In the genomic region with DNA sequence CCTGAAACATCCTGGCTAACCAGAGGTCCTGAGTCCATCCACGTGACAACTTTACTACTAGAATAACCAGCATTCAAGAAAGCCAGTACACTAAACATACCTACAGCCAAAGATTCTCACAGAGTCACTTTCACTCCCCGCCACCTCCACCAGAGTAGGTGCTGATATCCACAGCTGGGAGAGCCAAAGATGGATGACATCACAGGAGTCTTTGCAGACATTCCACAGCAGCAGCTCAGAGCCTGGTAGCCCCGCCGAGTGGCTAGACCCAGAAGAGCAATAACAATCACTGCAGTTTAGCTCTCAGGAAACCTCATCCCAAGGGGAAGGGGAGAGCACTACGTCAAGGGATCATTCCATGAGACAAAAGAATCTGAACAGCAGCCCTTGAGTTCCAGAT, we compare ENCODE assay signal across 1 cellular context.
TF ChIP-seq lines count a peak whose summit lies in the region.

No MANE protein-coding gene starts in this region.

TF ChIP-seq in GM12878, 131 proteins besides CTCF, POLR2A, EP300 and RAD21:
- TF ChIP-seq, protein P1, sequence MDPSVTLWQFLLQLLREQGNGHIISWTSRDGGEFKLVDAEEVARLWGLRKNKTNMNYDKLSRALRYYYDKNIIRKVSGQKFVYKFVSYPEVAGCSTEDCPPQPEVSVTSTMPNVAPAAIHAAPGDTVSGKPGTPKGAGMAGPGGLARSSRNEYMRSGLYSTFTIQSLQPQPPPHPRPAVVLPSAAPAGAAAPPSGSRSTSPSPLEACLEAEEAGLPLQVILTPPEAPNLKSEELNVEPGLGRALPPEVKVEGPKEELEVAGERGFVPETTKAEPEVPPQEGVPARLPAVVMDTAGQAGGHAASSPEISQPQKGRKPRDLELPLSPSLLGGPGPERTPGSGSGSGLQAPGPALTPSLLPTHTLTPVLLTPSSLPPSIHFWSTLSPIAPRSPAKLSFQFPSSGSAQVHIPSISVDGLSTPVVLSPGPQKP (IDR thresholded peaks at IDR 0.05; ENCODE audit: low read depth, low read length), result no peak
- TF ChIP-seq RFX5 (IDR thresholded peaks at IDR 0.05; ENCODE audit: low read depth, low read length) (no peak), ZBED1 (IDR thresholded peaks at IDR 0.05; ENCODE audit: borderline replicate concordance) (no peak), RCOR1 (conservative IDR thresholded peaks at IDR 0.05; ENCODE audit: low read depth, low read length) (no peak), ETV6 (conservative IDR thresholded peaks at IDR 0.05 in 1 of 2, IDR thresholded peaks at IDR 0.05 in 1 of 2; ENCODE audit: borderline replicate concordance in 1 of 2, low read depth in 1 of 2) (no peak), ZNF384 (IDR thresholded peaks at IDR 0.05; ENCODE audit: borderline replicate concordance, low read depth, low read length) (no peak), MTA3 (IDR thresholded peaks at IDR 0.05; ENCODE audit: borderline replicate concordance, low read length) (no peak), RBBP5 (conservative IDR thresholded peaks at IDR 0.05) (no peak), YBX1 (IDR thresholded peaks at IDR 0.05) (no peak), NFYA (IDR thresholded peaks at IDR 0.05; ENCODE audit: borderline replicate concordance, low read depth, low read length) (no peak), CREB1 (IDR thresholded peaks at IDR 0.05; ENCODE audit: low read depth) (no peak), STAT1 (conservative IDR thresholded peaks at IDR 0.05) (no peak), ZSCAN29 (IDR thresholded peaks at IDR 0.05) (no peak), CEBPB (IDR thresholded peaks at IDR 0.05; ENCODE audit: borderline replicate concordance in 1 of 2, low read depth in 2 of 2, low read length in 2 of 2) (no peak), ASH2L (IDR thresholded peaks at IDR 0.05; ENCODE audit: borderline replicate concordance, low read depth) (no peak)
- TF ChIP-seq, protein P2, sequence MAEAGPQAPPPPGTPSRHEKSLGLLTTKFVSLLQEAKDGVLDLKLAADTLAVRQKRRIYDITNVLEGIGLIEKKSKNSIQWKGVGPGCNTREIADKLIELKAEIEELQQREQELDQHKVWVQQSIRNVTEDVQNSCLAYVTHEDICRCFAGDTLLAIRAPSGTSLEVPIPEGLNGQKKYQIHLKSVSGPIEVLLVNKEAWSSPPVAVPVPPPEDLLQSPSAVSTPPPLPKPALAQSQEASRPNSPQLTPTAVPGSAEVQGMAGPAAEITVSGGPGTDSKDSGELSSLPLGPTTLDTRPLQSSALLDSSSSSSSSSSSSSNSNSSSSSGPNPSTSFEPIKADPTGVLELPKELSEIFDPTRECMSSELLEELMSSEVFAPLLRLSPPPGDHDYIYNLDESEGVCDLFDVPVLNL (IDR thresholded peaks at IDR 0.05; ENCODE audit: low read depth, low read length), result no peak
